In genomic region chr7:130899638-130900401, GRCh38 we compare ENCODE assay signal across 9 cellular contexts.
DNase-seq lines count a peak whose midpoint lies in the region; ATAC-seq and TF ChIP-seq lines count a peak whose summit lies in the region.
"Had no signal": no experiment of that assay in that cellular context is flagged by ENCODE, and none has a peak within 500 bp of the region (broad histone marks: within the 10 kb centered on the region; RNA-seq: fewer than 3 reads in every experiment).

No MANE protein-coding gene starts in this region.

- CTCF ChIA-PET in CD8-positive, alpha-beta T cell (lab: Charles Lee), result interaction anchor here (0.8 to 5.4 kb wide), 5 partner anchors 22 to 141 kb away, joined by 3 to 45 read pairs (median 5); no protein-coding TSS in a partner anchor

- peaks cover 92% of the 10 kb centered on the region for H3K36me3 Mint-ChIP-seq in CD8-positive, alpha-beta T cell
- H3K36me3 Mint-ChIP-seq in naive thymus-derived CD8-positive, alpha-beta T cell, result peaks cover 0 to 77% (median 5%) of the 10 kb centered on the region in 3 donors

- POLR2A ChIA-PET in CD8-positive, alpha-beta T cell (lab: Charles Lee), result no interaction called here
- POLR2A ChIA-PET in naive thymus-derived CD8-positive, alpha-beta T cell (lab: Charles Lee), result no interaction called here

- ATAC-seq in CD8-positive, alpha-beta T cell, result no peak
- no peak for ATAC-seq in naive thymus-derived CD8-positive, alpha-beta T cell
- ATAC-seq in GM18511 (IDR thresholded peaks at IDR 0.05; ENCODE audit: unreplicated experiment) (no peak), GM19023 (IDR thresholded peaks at IDR 0.05; ENCODE audit: unreplicated experiment) (no peak)

- peak overlapping the region; percentile 50 for H3K4me2 ChIP-seq in Karpas-422 (ENCODE audit: low read depth, low read length, poor library complexity, severe bottlenecking)
- no peak overlapping the region for H3K4me2 ChIP-seq in MM.1S (ENCODE audit: low read depth, low read length)

- no peak overlapping the region for H3K4me3 ChIP-seq in CD8-positive, alpha-beta T cell (ENCODE audit: low read depth, low read length)
- H3K4me3 ChIP-seq in Karpas-422 (ENCODE audit: low read length) (peak overlapping the region; percentile 42), breast epithelium (no peak overlapping the region), MM.1S (ENCODE audit: low read length) (no peak overlapping the region)
- H3K4me3 ChIP-seq: spleen had no signal

- no peaks in the 10 kb centered on the region for H3K27me3 Mint-ChIP-seq in CD8-positive, alpha-beta T cell (ENCODE audit: low read depth)
- H3K27me3 Mint-ChIP-seq in naive thymus-derived CD8-positive, alpha-beta T cell, result no peaks in the 10 kb centered on the region

- TF ChIP-seq CTCF in CD8-positive, alpha-beta T cell (IDR thresholded peaks at IDR 0.05), result no peak
- TF ChIP-seq CTCF in breast epithelium (IDR thresholded peaks at IDR 0.05) (peak in 1 of 3 donors; percentile 9), MM.1S (IDR thresholded peaks at IDR 0.05; ENCODE audit: low read length) (no peak)

- H3K27ac ChIP-seq in CD8-positive, alpha-beta T cell (ENCODE audit: low read depth, low read length), result no peak overlapping the region
- peak overlapping the region; percentile 82 for H3K27ac ChIP-seq in Karpas-422 (ENCODE audit: low read length)
- peak overlapping the region; percentile 82 to 91 for H3K27ac ChIP-seq in breast epithelium
- H3K27ac ChIP-seq in MM.1S (ENCODE audit: low read length), result no peak overlapping the region

- DNase-seq in CD8-positive, alpha-beta T cell, result no peak
- DNase-seq in Karpas-422, result peak; percentile 84
- DNase-seq in breast epithelium (ENCODE audit: low spot score in 2 of 2), result no peak
- no peak for DNase-seq in naive thymus-derived CD8-positive, alpha-beta T cell
- no peak for DNase-seq in MM.1S
- DNase-seq in NK-92 (lab: John Stamatoyannopoulos, UW; ENCODE audit: unreplicated experiment), result no peak
- DNase-seq: spleen had no signal

- no peaks in the 10 kb centered on the region for H4K20me1 ChIP-seq in Karpas-422 (ENCODE audit: insufficient read depth, low read depth, low read length)
- H4K20me1 ChIP-seq in MM.1S (ENCODE audit: insufficient read depth, low read length), result no peaks in the 10 kb centered on the region; the same call in none of the 2 replicates

- H3K27ac Mint-ChIP-seq in CD8-positive, alpha-beta T cell, result peak overlapping the region; percentile 45
- H3K27ac Mint-ChIP-seq in naive thymus-derived CD8-positive, alpha-beta T cell, result peak overlapping the region; percentile 33 to 89 (median 74)

- H3K9me3 ChIP-seq in CD8-positive, alpha-beta T cell (ENCODE audit: low read length), result no peaks in the 10 kb centered on the region
- H3K9me3 ChIP-seq in Karpas-422 (ENCODE audit: low read length) (no peaks in the 10 kb centered on the region), breast epithelium (no peaks in the 10 kb centered on the region), MM.1S (replicated peaks; ENCODE audit: insufficient read depth, low read length) (no peaks in the 10 kb centered on the region)
- H3K9me3 ChIP-seq: spleen had no signal

- peaks cover 94% of the 10 kb centered on the region for H3K79me2 ChIP-seq in Karpas-422 (ENCODE audit: low read length)
- peaks cover 93% of the 10 kb centered on the region for H3K79me2 ChIP-seq in MM.1S (ENCODE audit: low read length)

- H3K9me2 ChIP-seq in Karpas-422 (replicated peaks; ENCODE audit: insufficient read depth, low read length) (no peaks in the 10 kb centered on the region), MM.1S (replicated peaks; ENCODE audit: insufficient read depth, low read length) (no peaks in the 10 kb centered on the region)

- no peak for TF ChIP-seq POLR2A in breast epithelium (IDR thresholded peaks at IDR 0.05)

- intact Hi-C loops in CD8-positive, alpha-beta T cell (cut with DNase I, micrococcal nuclease), result loop anchor here (5.0 kb wide), 1 partner anchor 82 kb away; no protein-coding TSS in a partner anchor
- intact Hi-C loops in breast epithelium (cut with DNase I; ENCODE audit: low total_unique reads), result no loop called here

- H3K36me3 ChIP-seq in CD8-positive, alpha-beta T cell (ENCODE audit: insufficient read depth, low read length), result peaks cover 12% of the 10 kb centered on the region
- H3K36me3 ChIP-seq in Karpas-422 (ENCODE audit: insufficient read depth, low read length) (peaks cover 42% of the 10 kb centered on the region), breast epithelium (no peaks in the 10 kb centered on the region), MM.1S (replicated peaks; ENCODE audit: insufficient read depth, low read length) (no peaks in the 10 kb centered on the region; the same call in 1 of the 2 replicates)

- no peaks in the 10 kb centered on the region for H3F3A ChIP-seq in MM.1S (ENCODE audit: insufficient read depth, low read length)

- H2AFZ ChIP-seq in Karpas-422 (ENCODE audit: low read length) (no peak overlapping the region), MM.1S (ENCODE audit: low read length) (no peak overlapping the region)

- no peaks in the 10 kb centered on the region for H3K9me3 Mint-ChIP-seq in CD8-positive, alpha-beta T cell
- no peaks in the 10 kb centered on the region for H3K9me3 Mint-ChIP-seq in naive thymus-derived CD8-positive, alpha-beta T cell

- H3K27me3 ChIP-seq in CD8-positive, alpha-beta T cell (ENCODE audit: insufficient read depth, low read length), result no peaks in the 10 kb centered on the region
- no peaks in the 10 kb centered on the region for H3K27me3 ChIP-seq in Karpas-422 (ENCODE audit: low read length)
- H3K27me3 ChIP-seq in breast epithelium, result no peaks in the 10 kb centered on the region
- no peaks in the 10 kb centered on the region for H3K27me3 ChIP-seq in MM.1S (replicated peaks; ENCODE audit: insufficient read depth, low read length)
- H3K27me3 ChIP-seq: spleen had no signal

- H3K4me3 Mint-ChIP-seq in CD8-positive, alpha-beta T cell, result no peak overlapping the region
- peak overlapping the region in 1 of 10 donors; percentile 50 for H3K4me3 Mint-ChIP-seq in naive thymus-derived CD8-positive, alpha-beta T cell

- H3K4me1 Mint-ChIP-seq in CD8-positive, alpha-beta T cell (ENCODE audit: low read depth), result peaks cover 77% of the 10 kb centered on the region
- peaks cover 32 to 89% (median 74%) of the 10 kb centered on the region in 4 donors for H3K4me1 Mint-ChIP-seq in naive thymus-derived CD8-positive, alpha-beta T cell

- peak overlapping the region; percentile 48 for H3K9ac ChIP-seq in Karpas-422 (ENCODE audit: low read length)
- H3K9ac ChIP-seq in MM.1S (ENCODE audit: low read length), result no peak overlapping the region

- peaks cover 31% of the 10 kb centered on the region for H3K4me1 ChIP-seq in CD8-positive, alpha-beta T cell (ENCODE audit: insufficient read depth, low read length)
- H3K4me1 ChIP-seq in Karpas-422 (ENCODE audit: low read length) (peaks cover 77% of the 10 kb centered on the region), breast epithelium (peaks cover 10 to 65% of the 10 kb centered on the region in 2 donors), MM.1S (ENCODE audit: low read length) (no peaks in the 10 kb centered on the region)

Comparison
In these comparisons a context has a peak if more than half of its experiments do, and no peak if none do; other contexts are left out.
1. H3K27ac ChIP-seq: peak in Karpas-422 (single experiment) and breast epithelium (2 of 2); none in CD8-positive, alpha-beta T cell (single experiment) and MM.1S (single experiment).